Comparison of ENCODE assay signal across 11 cellular contexts in the genomic region with DNA sequence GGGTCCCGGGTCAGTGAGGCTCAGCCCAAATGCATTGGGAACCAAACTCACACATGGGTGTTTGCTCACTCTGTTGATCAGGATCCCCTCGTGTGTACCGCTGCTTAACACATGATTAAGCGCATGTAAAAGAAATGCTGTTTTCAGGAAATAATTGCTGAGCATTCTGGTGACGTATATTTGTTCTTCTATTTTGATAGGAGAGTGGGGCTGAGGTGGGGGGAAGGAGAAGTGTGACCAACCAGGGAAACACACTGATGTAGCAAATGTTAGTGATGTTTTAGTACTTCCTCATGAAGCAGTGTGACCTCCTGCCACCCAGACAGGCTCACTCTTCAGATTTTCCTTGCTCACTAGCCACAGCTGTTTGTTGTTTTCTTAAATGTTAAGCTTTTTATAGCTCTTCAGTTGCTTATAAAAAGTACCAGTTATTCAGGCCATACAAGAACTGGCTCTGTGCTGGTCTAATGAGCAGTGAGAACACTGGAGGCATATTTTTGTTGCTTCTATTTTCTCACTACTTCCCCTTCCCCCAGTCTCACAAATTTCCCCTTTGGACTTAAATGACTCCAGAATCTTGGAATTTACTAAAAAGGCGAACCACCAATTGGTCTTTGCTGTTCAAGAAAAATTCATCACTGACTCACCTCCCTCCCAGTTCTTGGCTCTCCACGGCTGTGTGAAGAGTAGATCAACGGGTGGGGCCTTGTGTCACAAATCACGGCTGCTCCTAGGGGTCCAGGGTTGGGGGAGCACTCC.
DNase-seq lines count a peak whose midpoint lies in the region; ATAC-seq and TF ChIP-seq lines count a peak whose summit lies in the region.
"Had no signal": no experiment of that assay in that cellular context is flagged by ENCODE, and none has a peak within 500 bp of the region (broad histone marks: within the 10 kb centered on the region; RNA-seq: fewer than 3 reads in every experiment).

No MANE protein-coding gene starts in this region.

- H3K4me3 ChIP-seq in HCT116 (replicated peaks in 1 of 2; ENCODE audit: low read depth in 1 of 2, low read length in 2 of 2) (no peak overlapping the region), gastroesophageal sphincter (no peak overlapping the region), testis (no peak overlapping the region)
- H3K4me3 ChIP-seq: GM12878 had no signal

- H3K9ac ChIP-seq in HCT116 (ENCODE audit: low read length), result no peak overlapping the region

- in situ Hi-C loops in GM13977 (cut with MboI; ENCODE audit: low pct_unique_long_range_greater_than_20kb, low sequenced_read_pairs, unreplicated experiment), result no loop called here

- H3K36me3 Mint-ChIP-seq in T-helper 17 cell (ENCODE audit: low read depth), result peaks cover 2% of the 10 kb centered on the region
- H3K36me3 Mint-ChIP-seq: type B pancreatic cell had no signal

- peaks cover under 1% of the 10 kb centered on the region for H3K27me3 Mint-ChIP-seq in T-helper 17 cell
- H3K27me3 Mint-ChIP-seq: type B pancreatic cell had no signal

- DNase-seq in HCT116 (ENCODE audit: low read depth, low spot score) (no peak), T-helper 17 cell (no peak), testis (peak; percentile 26), cerebellum (ENCODE audit: low spot score) (no peak), GM13977 (ENCODE audit: low spot score) (no peak)
- DNase-seq: NCI-H2029 treated with DMSO at 0.1 percent for 48 hours had no signal

- TF ChIP-seq EP300 in gastroesophageal sphincter (IDR thresholded peaks at IDR 0.05), result no peak

- no peak overlapping the region for H2AFZ ChIP-seq in HCT116 (ENCODE audit: low read depth, low read length, poor library complexity, severe bottlenecking)

- no peak overlapping the region for H3K27ac Mint-ChIP-seq in T-helper 17 cell
- H3K27ac Mint-ChIP-seq: type B pancreatic cell had no signal

- H3K79me2 ChIP-seq in HCT116 (ENCODE audit: insufficient read depth, low read length), result no peaks in the 10 kb centered on the region

- no peak overlapping the region for H3K4me3 Mint-ChIP-seq in T-helper 17 cell
- H3K4me3 Mint-ChIP-seq: type B pancreatic cell had no signal

- H3K9me2 ChIP-seq in HCT116 (ENCODE audit: insufficient read depth), result no peaks in the 10 kb centered on the region

- TF ChIP-seq RAD21 in HCT116 (IDR thresholded peaks at IDR 0.05; ENCODE audit: low read depth), result no peak

- TF ChIP-seq CTCF in HCT116 (IDR thresholded peaks at IDR 0.05 in 2 of 3, conservative IDR thresholded peaks at IDR 0.05 in 1 of 3; ENCODE audit: borderline replicate concordance in 1 of 3, insufficient read depth in 1 of 3, low read depth in 2 of 3, low read length in 2 of 3) (no peak), gastroesophageal sphincter (IDR thresholded peaks at IDR 0.05) (no peak), testis (IDR thresholded peaks at IDR 0.05) (no peak), GM13977 (IDR thresholded peaks at IDR 0.05; ENCODE audit: extremely low read depth, insufficient read depth, missing control alignments) (no peak)

- no peak for ATAC-seq in HCT116
- ATAC-seq in T-helper 17 cell, result peak; percentile 89
- peak; percentile 58 for ATAC-seq in gastroesophageal sphincter
- no peak for ATAC-seq in HG02571 (IDR thresholded peaks at IDR 0.05; ENCODE audit: unreplicated experiment)
- ATAC-seq in GM21526 (IDR thresholded peaks at IDR 0.05; ENCODE audit: low FRiP score, unreplicated experiment), result no peak
- ATAC-seq: GM12878 had no signal

- H4K20me1 ChIP-seq in HCT116 (ENCODE audit: insufficient read depth), result no peaks in the 10 kb centered on the region

- no peaks in the 10 kb centered on the region for H3K9me3 ChIP-seq in HCT116 (ENCODE audit: control insufficient read depth in 1 of 2, insufficient read depth in 1 of 2, low read depth in 1 of 2, low read length in 2 of 2)
- no peaks in the 10 kb centered on the region for H3K9me3 ChIP-seq in T-helper 17 cell (ENCODE audit: control insufficient read depth, low read length, poor library complexity, severe bottlenecking)
- no peaks in the 10 kb centered on the region for H3K9me3 ChIP-seq in gastroesophageal sphincter
- no peaks in the 10 kb centered on the region for H3K9me3 ChIP-seq in testis

- RAD21 ChIA-PET in HCT116 (lab: Charles Lee; ENCODE audit: low non-redundant PET in 1 of 2, low total read pairs in 2 of 2, uncharacterized antibody in 2 of 2, unreplicated experiment in 2 of 2), result no interaction called here

- H3K4me1 ChIP-seq in HCT116 (ENCODE audit: control insufficient read depth in 1 of 2, insufficient read depth in 2 of 2, low read length in 2 of 2), result peaks cover 0 to 8% of the 10 kb centered on the region in 2 experiments; a peak in 2 of 4 replicates
- no peaks in the 10 kb centered on the region for H3K4me1 ChIP-seq in gastroesophageal sphincter
- no peaks in the 10 kb centered on the region for H3K4me1 ChIP-seq in testis

- H3K4me2 ChIP-seq in HCT116 (ENCODE audit: low read length), result 0 out of 2 replicates have a peak overlapping the region, but pooled peaks have one; percentile 9

- intact Hi-C loops in HCT116 (cut with micrococcal nuclease) (no loop called here), testis (cut with DNase I; ENCODE audit: low total_unique reads) (no loop called here)

- BruUV-seq in HCT116 (replicated peaks; lab: Mats Ljungman, UMichigan), result no TSS peak

- POLR2A ChIA-PET in HCT116 (lab: Charles Lee), result no interaction called here

- CTCF ChIA-PET in HCT116 (lab: Charles Lee), result no interaction called here

- TF ChIP-seq POLR2A in HCT116 (IDR thresholded peaks at IDR 0.05; ENCODE audit: borderline replicate concordance, extremely low read depth, insufficient read depth, insufficient read length), result no peak
- no peak for TF ChIP-seq POLR2A in gastroesophageal sphincter (IDR thresholded peaks at IDR 0.05)
- TF ChIP-seq POLR2A in testis (IDR thresholded peaks at IDR 0.05), result no peak

- peaks cover 2% of the 10 kb centered on the region for H3K4me1 Mint-ChIP-seq in T-helper 17 cell

- 57 to 80% methylated on average over 2 to 6 of the region's 9 CpGs for WGBS in gastroesophageal sphincter (ENCODE audit: low coverage in 1 of 2), 2 donors
- WGBS in testis, 2 donors, result 61 to 73% methylated on average over 9 of the region's 9 CpGs

- H3K27ac ChIP-seq in HCT116 (ENCODE audit: low read depth, low read length), result no peak overlapping the region
- H3K27ac ChIP-seq in gastroesophageal sphincter, result peak overlapping the region in 1 of 4 donors; percentile 29
- peak overlapping the region in 1 of 2 donors; percentile 55 for H3K27ac ChIP-seq in testis

- H3K27me3 ChIP-seq in HCT116 (ENCODE audit: insufficient read depth, low read length), result no peaks in the 10 kb centered on the region
- no peaks in the 10 kb centered on the region for H3K27me3 ChIP-seq in gastroesophageal sphincter
- H3K27me3 ChIP-seq in testis, result no peaks in the 10 kb centered on the region

- H3K36me3 ChIP-seq in HCT116 (ENCODE audit: control insufficient read depth in 1 of 2, insufficient read depth in 2 of 2, low read length in 2 of 2) (no peaks in the 10 kb centered on the region), gastroesophageal sphincter (no peaks in the 10 kb centered on the region), testis (ENCODE audit: low read depth, missing control alignments) (no peaks in the 10 kb centered on the region)

TF ChIP-seq in HCT116, 20 proteins besides CTCF, POLR2A, EP300 and RAD21 (continues in another document):
- TF ChIP-seq, protein P1, sequence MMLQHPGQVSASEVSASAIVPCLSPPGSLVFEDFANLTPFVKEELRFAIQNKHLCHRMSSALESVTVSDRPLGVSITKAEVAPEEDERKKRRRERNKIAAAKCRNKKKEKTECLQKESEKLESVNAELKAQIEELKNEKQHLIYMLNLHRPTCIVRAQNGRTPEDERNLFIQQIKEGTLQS (IDR thresholded peaks at IDR 0.05), result no peak
- no peak for TF ChIP-seq SP1 (IDR thresholded peaks at IDR 0.05; ENCODE audit: low read depth)
- TF ChIP-seq, protein P2, sequence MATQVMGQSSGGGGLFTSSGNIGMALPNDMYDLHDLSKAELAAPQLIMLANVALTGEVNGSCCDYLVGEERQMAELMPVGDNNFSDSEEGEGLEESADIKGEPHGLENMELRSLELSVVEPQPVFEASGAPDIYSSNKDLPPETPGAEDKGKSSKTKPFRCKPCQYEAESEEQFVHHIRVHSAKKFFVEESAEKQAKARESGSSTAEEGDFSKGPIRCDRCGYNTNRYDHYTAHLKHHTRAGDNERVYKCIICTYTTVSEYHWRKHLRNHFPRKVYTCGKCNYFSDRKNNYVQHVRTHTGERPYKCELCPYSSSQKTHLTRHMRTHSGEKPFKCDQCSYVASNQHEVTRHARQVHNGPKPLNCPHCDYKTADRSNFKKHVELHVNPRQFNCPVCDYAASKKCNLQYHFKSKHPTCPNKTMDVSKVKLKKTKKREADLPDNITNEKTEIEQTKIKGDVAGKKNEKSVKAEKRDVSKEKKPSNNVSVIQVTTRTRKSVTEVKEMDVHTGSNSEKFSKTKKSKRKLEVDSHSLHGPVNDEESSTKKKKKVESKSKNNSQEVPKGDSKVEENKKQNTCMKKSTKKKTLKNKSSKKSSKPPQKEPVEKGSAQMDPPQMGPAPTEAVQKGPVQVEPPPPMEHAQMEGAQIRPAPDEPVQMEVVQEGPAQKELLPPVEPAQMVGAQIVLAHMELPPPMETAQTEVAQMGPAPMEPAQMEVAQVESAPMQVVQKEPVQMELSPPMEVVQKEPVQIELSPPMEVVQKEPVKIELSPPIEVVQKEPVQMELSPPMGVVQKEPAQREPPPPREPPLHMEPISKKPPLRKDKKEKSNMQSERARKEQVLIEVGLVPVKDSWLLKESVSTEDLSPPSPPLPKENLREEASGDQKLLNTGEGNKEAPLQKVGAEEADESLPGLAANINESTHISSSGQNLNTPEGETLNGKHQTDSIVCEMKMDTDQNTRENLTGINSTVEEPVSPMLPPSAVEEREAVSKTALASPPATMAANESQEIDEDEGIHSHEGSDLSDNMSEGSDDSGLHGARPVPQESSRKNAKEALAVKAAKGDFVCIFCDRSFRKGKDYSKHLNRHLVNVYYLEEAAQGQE (IDR thresholded peaks at IDR 0.05; ENCODE audit: low read depth), result no peak
- TF ChIP-seq CEBPB (IDR thresholded peaks at IDR 0.05; ENCODE audit: low read depth), result no peak
- TF ChIP-seq, protein P3, sequence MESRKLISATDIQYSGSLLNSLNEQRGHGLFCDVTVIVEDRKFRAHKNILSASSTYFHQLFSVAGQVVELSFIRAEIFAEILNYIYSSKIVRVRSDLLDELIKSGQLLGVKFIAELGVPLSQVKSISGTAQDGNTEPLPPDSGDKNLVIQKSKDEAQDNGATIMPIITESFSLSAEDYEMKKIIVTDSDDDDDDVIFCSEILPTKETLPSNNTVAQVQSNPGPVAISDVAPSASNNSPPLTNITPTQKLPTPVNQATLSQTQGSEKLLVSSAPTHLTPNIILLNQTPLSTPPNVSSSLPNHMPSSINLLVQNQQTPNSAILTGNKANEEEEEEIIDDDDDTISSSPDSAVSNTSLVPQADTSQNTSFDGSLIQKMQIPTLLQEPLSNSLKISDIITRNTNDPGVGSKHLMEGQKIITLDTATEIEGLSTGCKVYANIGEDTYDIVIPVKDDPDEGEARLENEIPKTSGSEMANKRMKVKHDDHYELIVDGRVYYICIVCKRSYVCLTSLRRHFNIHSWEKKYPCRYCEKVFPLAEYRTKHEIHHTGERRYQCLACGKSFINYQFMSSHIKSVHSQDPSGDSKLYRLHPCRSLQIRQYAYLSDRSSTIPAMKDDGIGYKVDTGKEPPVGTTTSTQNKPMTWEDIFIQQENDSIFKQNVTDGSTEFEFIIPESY (IDR thresholded peaks at IDR 0.05; ENCODE audit: extremely low read depth, insufficient replicate concordance, low read length), result no peak

Comparison
In these comparisons a context has a peak if more than half of its experiments do, and no peak if none do; other contexts are left out.
1. ATAC-seq: peak in T-helper 17 cell (single experiment) and gastroesophageal sphincter (single experiment); none in HCT116 (single experiment), HG02571 (single experiment) and GM21526 (single experiment).